ENCODE assay signal across 1 cellular context in the genomic region with DNA sequence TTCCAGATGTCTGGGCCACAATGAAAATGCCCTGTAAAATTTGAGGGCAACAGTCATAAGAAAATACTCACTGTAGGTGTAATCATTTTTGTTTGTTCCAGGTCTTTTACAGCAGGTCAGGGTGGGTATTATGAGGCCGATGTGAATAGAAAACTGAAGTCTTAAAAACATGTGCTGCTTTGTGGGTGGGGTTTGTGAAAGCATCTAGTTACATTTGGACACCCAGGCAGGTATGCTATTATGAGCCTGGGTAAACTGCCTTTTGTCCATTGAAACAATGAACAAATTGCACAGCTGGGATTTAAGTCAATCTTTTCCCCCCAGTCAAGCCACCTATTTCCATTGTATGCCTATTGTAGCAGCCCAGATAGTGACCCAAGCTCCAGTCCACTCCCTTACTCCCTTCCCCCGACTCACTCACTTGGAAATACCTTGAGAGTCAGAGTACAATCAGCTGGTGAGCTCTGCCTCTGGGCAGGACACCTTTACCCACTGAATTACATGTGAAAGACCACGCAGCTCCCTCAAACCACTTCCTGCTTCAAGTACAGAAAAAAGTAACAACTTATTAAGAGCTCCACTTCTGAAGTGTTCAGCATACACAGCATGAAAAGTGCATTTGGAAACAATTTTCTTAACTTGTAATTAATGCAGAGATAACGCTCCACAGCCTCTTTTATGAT.
TF ChIP-seq lines count a peak whose summit lies in the region.

No MANE protein-coding gene starts in this region.

TF ChIP-seq in GM12878, 131 proteins besides CTCF, POLR2A, EP300 and RAD21 (continued from another document):
- TF ChIP-seq, protein P1, sequence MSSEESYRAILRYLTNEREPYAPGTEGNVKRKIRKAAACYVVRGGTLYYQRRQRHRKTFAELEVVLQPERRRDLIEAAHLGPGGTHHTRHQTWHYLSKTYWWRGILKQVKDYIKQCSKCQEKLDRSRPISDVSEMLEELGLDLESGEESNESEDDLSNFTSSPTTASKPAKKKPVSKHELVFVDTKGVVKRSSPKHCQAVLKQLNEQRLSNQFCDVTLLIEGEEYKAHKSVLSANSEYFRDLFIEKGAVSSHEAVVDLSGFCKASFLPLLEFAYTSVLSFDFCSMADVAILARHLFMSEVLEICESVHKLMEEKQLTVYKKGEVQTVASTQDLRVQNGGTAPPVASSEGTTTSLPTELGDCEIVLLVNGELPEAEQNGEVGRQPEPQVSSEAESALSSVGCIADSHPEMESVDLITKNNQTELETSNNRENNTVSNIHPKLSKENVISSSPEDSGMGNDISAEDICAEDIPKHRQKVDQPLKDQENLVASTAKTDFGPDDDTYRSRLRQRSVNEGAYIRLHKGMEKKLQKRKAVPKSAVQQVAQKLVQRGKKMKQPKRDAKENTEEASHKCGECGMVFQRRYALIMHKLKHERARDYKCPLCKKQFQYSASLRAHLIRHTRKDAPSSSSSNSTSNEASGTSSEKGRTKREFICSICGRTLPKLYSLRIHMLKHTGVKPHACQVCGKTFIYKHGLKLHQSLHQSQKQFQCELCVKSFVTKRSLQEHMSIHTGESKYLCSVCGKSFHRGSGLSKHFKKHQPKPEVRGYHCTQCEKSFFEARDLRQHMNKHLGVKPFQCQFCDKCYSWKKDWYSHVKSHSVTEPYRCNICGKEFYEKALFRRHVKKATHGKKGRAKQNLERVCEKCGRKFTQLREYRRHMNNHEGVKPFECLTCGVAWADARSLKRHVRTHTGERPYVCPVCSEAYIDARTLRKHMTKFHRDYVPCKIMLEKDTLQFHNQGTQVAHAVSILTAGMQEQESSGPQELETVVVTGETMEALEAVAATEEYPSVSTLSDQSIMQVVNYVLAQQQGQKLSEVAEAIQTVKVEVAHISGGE (CRISPR knock-in tag; IDR thresholded peaks at IDR 0.05) = no peak
- TF ChIP-seq SIN3A (IDR thresholded peaks at IDR 0.05; ENCODE audit: low read depth, low read length) = peak; percentile 76
- TF ChIP-seq POLR2AphosphoS5 (IDR thresholded peaks at IDR 0.05; ENCODE audit: low read length) = peak; percentile 37; the same call in 1 of the 2 replicates
- TF ChIP-seq HDGF (IDR thresholded peaks at IDR 0.05) = no peak
- no peak for TF ChIP-seq E2F4 (IDR thresholded peaks at IDR 0.05; ENCODE audit: low read depth, low read length)
- 0 out of 2 replicates have a peak, but pooled peaks have one; percentile 68 for TF ChIP-seq MXI1 (IDR thresholded peaks at IDR 0.05; ENCODE audit: low read depth, low read length)
- TF ChIP-seq, protein P2, sequence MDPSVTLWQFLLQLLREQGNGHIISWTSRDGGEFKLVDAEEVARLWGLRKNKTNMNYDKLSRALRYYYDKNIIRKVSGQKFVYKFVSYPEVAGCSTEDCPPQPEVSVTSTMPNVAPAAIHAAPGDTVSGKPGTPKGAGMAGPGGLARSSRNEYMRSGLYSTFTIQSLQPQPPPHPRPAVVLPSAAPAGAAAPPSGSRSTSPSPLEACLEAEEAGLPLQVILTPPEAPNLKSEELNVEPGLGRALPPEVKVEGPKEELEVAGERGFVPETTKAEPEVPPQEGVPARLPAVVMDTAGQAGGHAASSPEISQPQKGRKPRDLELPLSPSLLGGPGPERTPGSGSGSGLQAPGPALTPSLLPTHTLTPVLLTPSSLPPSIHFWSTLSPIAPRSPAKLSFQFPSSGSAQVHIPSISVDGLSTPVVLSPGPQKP (IDR thresholded peaks at IDR 0.05; ENCODE audit: low read depth, low read length) = peak; percentile 35; the same call in 1 of the 2 replicates
- TF ChIP-seq BCLAF1 (IDR thresholded peaks at IDR 0.05) = no peak
- no peak for TF ChIP-seq HDAC6 (IDR thresholded peaks at IDR 0.05; ENCODE audit: unreplicated experiment)
- TF ChIP-seq BRCA1 (IDR thresholded peaks at IDR 0.05; ENCODE audit: low read depth, low read length) = no peak
- TF ChIP-seq CHD1 (IDR thresholded peaks at IDR 0.05; ENCODE audit: low read depth, low read length) = peak; percentile 57; the same call in 1 of the 2 replicates
- peak; percentile 83 for TF ChIP-seq MTA2 (IDR thresholded peaks at IDR 0.05; ENCODE audit: low read depth)
- peak; percentile 72; the same call in 1 of the 2 replicates for TF ChIP-seq CBFB (IDR thresholded peaks at IDR 0.05; ENCODE audit: low read depth)
- TF ChIP-seq PKNOX1 (IDR thresholded peaks at IDR 0.05) = no peak
- no peak for TF ChIP-seq HCFC1 (IDR thresholded peaks at IDR 0.05; ENCODE audit: low read length)
- no peak for TF ChIP-seq JUND (IDR thresholded peaks at IDR 0.05; ENCODE audit: low read depth, low read length)
- TF ChIP-seq SPI1 (IDR thresholded peaks at IDR 0.05; ENCODE audit: borderline replicate concordance, insufficient read depth, low read depth, low read length) = peak; percentile 40; the same call in 1 of the 2 replicates
- TF ChIP-seq EGR1 (IDR thresholded peaks at IDR 0.05; ENCODE audit: borderline replicate concordance in 1 of 2, low read depth in 2 of 2, low read length in 2 of 2) = no peak
- peak; percentile 70 for TF ChIP-seq IKZF1 (conservative IDR thresholded peaks at IDR 0.05)
- TF ChIP-seq SMAD5 (IDR thresholded peaks at IDR 0.05; ENCODE audit: low read depth) = no peak
